Comparison of ENCODE assay signal across 1 cellular context in the genomic region with DNA sequence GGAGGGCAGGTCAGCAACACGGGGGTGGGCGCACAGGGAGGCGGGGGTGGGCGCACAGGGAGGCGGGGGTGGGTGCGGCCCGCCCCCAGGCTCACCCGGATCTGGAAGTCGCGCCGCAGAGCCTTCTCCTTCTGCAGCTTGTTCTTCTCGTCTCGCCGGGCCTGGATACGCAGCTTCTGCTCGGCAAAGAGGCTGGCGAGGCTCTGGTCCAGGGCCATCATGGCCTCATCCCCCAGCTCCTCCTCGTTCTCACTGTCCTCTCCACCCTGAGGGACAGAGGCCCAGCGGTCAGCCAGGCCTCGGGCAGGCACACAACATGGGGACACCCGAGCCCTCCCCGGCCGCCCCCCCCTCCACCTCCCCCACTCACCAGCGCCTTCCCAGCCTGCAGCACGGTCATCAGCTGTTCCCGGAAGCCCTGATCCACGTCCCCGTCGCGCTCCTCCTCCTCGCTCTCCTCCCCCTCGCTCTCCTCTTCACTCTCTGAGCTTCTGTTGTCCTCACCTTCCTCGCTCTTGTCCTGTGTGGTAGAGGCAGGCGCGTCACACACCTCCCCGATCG.
TF ChIP-seq lines count a peak whose summit lies in the region.

No MANE protein-coding gene starts in this region.

TF ChIP-seq in H1, 55 proteins besides CTCF, POLR2A, EP300 and RAD21:
- TF ChIP-seq CREB1 (IDR thresholded peaks at IDR 0.05): no peak
- 0 out of 2 replicates have a peak, but pooled peaks have one; percentile 6 for TF ChIP-seq POLR2AphosphoS5 (IDR thresholded peaks at IDR 0.05; ENCODE audit: low read depth, low read length)
- no peak for TF ChIP-seq SUZ12 (IDR thresholded peaks at IDR 0.05; ENCODE audit: low read length)
- no peak for TF ChIP-seq PHF8 (conservative IDR thresholded peaks at IDR 0.05; ENCODE audit: low read depth, low read length)
